In the genomic region with DNA sequence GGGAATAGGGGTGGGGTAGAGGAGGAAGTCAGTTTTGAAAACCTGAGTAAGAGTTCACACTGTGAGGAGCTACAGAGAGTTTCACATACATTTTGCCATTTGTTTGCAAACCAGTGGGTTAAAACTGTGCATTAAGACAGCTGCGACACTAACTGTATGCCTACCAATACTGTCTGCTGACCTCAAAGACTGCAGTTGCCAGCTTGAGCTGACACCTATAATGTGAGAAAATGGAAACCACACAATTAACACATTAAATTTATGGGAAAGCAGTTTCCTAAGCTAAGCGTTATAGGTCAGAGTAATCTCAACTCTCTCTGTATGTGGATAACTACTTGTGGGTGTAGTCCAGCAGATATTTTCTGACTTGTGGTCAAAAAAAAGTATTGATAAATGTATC, we compare ENCODE assay signal across 29 cellular contexts.
"Had no signal": no experiment of that assay in that cellular context is flagged by ENCODE, and none has a peak within 500 bp of the region (broad histone marks: within the 10 kb centered on the region; RNA-seq: fewer than 3 reads in every experiment).

No MANE protein-coding gene starts in this region.

- H3K79me2 ChIP-seq: parathyroid adenoma had no signal

- H3K27me3 Mint-ChIP-seq: naive thymus-derived CD4-positive, alpha-beta T cell; progenitor cell of endocrine pancreas; stimulated activated naive CD8-positive, alpha-beta T cell treated with anti-CD3 and anti-CD28 coated beads, Interleukin-15, amount 100 ng/mL, for 72 hours had no signal

- H3K27me3 ChIP-seq: neural progenitor cell, ovary, right lobe of liver, sigmoid colon, thyroid gland, tibial nerve, upper lobe of left lung, vagina had no signal

- H3K4me1 Mint-ChIP-seq: naive thymus-derived CD4-positive, alpha-beta T cell; natural killer cell; nephron; stimulated activated effector memory CD8-positive, alpha-beta T cell treated with anti-CD3 and anti-CD28 coated beads, Interleukin-12 subunit alpha, Interleukin-12 subunit beta, amount 100 ng/mL, for 72 hours; stimulated activated naive CD8-positive, alpha-beta T cell treated with anti-CD3 and anti-CD28 coated beads, Interleukin-15, amount 100 ng/mL, for 72 hours had no signal

- FAIRE-seq: small intestine, urothelium cell line had no signal

- H3K4me3 Mint-ChIP-seq: naive thymus-derived CD4-positive, alpha-beta T cell; natural killer cell; nephron; neural progenitor cell; stimulated activated effector memory CD8-positive, alpha-beta T cell treated with anti-CD3 and anti-CD28 coated beads, Interleukin-12 subunit alpha, Interleukin-12 subunit beta, amount 100 ng/mL, for 72 hours; stimulated activated naive CD8-positive, alpha-beta T cell treated with anti-CD3 and anti-CD28 coated beads, Interleukin-15, amount 100 ng/mL, for 72 hours had no signal

- H3K4me3 ChIP-seq: neural progenitor cell, ovary, psoas muscle, right lobe of liver, sigmoid colon, thoracic aorta, thyroid gland, tibial nerve, upper lobe of left lung, vagina had no signal

- H3K4me1 ChIP-seq: neural progenitor cell, parathyroid adenoma, psoas muscle, right lobe of liver, sigmoid colon, thyroid gland, tibial nerve, upper lobe of left lung, vagina had no signal

- H3K9me3 ChIP-seq: ovary, psoas muscle, right lobe of liver, sigmoid colon, thoracic aorta, thyroid gland, tibial nerve, upper lobe of left lung, vagina had no signal

- H3K9ac ChIP-seq: neural progenitor cell, parathyroid adenoma had no signal

- H3K27ac Mint-ChIP-seq: naive thymus-derived CD4-positive, alpha-beta T cell; natural killer cell; neural progenitor cell; progenitor cell of endocrine pancreas; stimulated activated effector memory CD8-positive, alpha-beta T cell treated with anti-CD3 and anti-CD28 coated beads, Interleukin-12 subunit alpha, Interleukin-12 subunit beta, amount 100 ng/mL, for 72 hours; stimulated activated naive CD8-positive, alpha-beta T cell treated with anti-CD3 and anti-CD28 coated beads, Interleukin-15, amount 100 ng/mL, for 72 hours had no signal

- H3K4me2 ChIP-seq: neural progenitor cell had no signal

- H3K36me3 ChIP-seq: neural progenitor cell, ovary, right lobe of liver, sigmoid colon, thoracic aorta, thyroid gland, tibial nerve, upper lobe of left lung, vagina had no signal

- H3K27ac ChIP-seq: neural progenitor cell, ovary, parathyroid adenoma, psoas muscle, right lobe of liver, sigmoid colon, thoracic aorta, thyroid gland, tibial nerve, upper lobe of left lung, vagina had no signal

- DNase-seq: naive thymus-derived CD4-positive, alpha-beta T cell; natural killer cell; occipital lobe; ovary; posterior cingulate gyrus; psoas muscle; right cardiac atrium; right lobe of liver; sigmoid colon; small intestine; stimulated activated CD4-positive, alpha-beta T cell treated with anti-CD3 and anti-CD28 coated beads, Interleukin-15, amount 100 ng/mL, for 24 hours; stimulated activated CD4-positive, alpha-beta T cell treated with anti-CD3 and anti-CD28 coated beads, Interleukin-2, amount 100 ng/mL, for 24 hours; stimulated activated CD4-positive, alpha-beta T cell treated with anti-CD3 and anti-CD28 coated beads, Interleukin-2, amount 100 ng/mL, for 48 hours; stimulated activated CD4-positive, alpha-beta T cell treated with anti-CD3 and anti-CD28 coated beads, Interleukin-4, amount 100 ng/mL, for 24 hours; stimulated activated naive CD4-positive, alpha-beta T cell; stimulated activated naive CD8-positive, alpha-beta T cell treated with anti-CD3 and anti-CD28 coated beads, Interleukin-15, amount 100 ng/mL, for 72 hours; stimulated activated naive CD8-positive, alpha-beta T cell treated with anti-CD3 and anti-CD28 coated beads, Interleukin-15, Interleukin-2, amounts not matched to agents 100 U/mL and 50 U/mL, for 24 hours; thyroid gland; trophoblast cell; upper lobe of left lung had no signal

- ATAC-seq: naive thymus-derived CD4-positive, alpha-beta T cell; natural killer cell; psoas muscle; right cardiac atrium; right lobe of liver; stimulated activated effector memory CD8-positive, alpha-beta T cell treated with anti-CD3 and anti-CD28 coated beads, Interleukin-12 subunit alpha, Interleukin-12 subunit beta, amount 100 ng/mL, for 72 hours; stimulated activated naive CD8-positive, alpha-beta T cell treated with anti-CD3 and anti-CD28 coated beads, Interleukin-15, amount 100 ng/mL, for 72 hours; stimulated activated naive CD8-positive, alpha-beta T cell treated with anti-CD3 and anti-CD28 coated beads, Interleukin-15, Interleukin-2, amounts not matched to agents 100 U/mL and 50 U/mL, for 24 hours had no signal

- H3K36me3 Mint-ChIP-seq: naive thymus-derived CD4-positive, alpha-beta T cell; natural killer cell; neural progenitor cell; stimulated activated effector memory CD8-positive, alpha-beta T cell treated with anti-CD3 and anti-CD28 coated beads, Interleukin-12 subunit alpha, Interleukin-12 subunit beta, amount 100 ng/mL, for 72 hours had no signal

- H2AFZ ChIP-seq: neural progenitor cell, parathyroid adenoma had no signal
